ENCODE assay signal across 2 cellular contexts in genomic region chr11:6640036-6640984, GRCh38.
TF ChIP-seq lines count a peak whose summit lies in the region.

No MANE protein-coding gene starts in this region.

TF ChIP-seq in HepG2, 621 proteins besides CTCF, POLR2A, EP300 and RAD21:
- TF ChIP-seq DBP (CRISPR knock-in tag; IDR thresholded peaks at IDR 0.05; ENCODE audit: not compliant biosample characterization) (no peak), RFXAP (CRISPR knock-in tag; IDR thresholded peaks at IDR 0.05; ENCODE audit: borderline replicate concordance) (no peak), ZNF280D (CRISPR knock-in tag; IDR thresholded peaks at IDR 0.05) (no peak), CSRNP2 (CRISPR knock-in tag; conservative IDR thresholded peaks at IDR 0.05; ENCODE audit: low read depth) (no peak), ZNF549 (CRISPR knock-in tag; IDR thresholded peaks at IDR 0.05) (0 out of 2 replicates have a peak, but pooled peaks have one; percentile 75), HDAC1 (CRISPR knock-in tag; IDR thresholded peaks at IDR 0.05) (no peak), BHLHE40 (IDR thresholded peaks at IDR 0.05; ENCODE audit: low read length) (peak; percentile 34; the same call in 1 of the 2 replicates), DPF2 (CRISPR knock-in tag; IDR thresholded peaks at IDR 0.05; ENCODE audit: borderline replicate concordance, low read depth) (no peak), RCOR2 (CRISPR knock-in tag; IDR thresholded peaks at IDR 0.05) (no peak), ZC3H4 (CRISPR knock-in tag; IDR thresholded peaks at IDR 0.05; ENCODE audit: borderline replicate concordance) (no peak), SMAD1 (CRISPR knock-in tag; IDR thresholded peaks at IDR 0.05; ENCODE audit: borderline replicate concordance, low read depth) (no peak), ZNF253 (CRISPR knock-in tag; IDR thresholded peaks at IDR 0.05; ENCODE audit: borderline replicate concordance) (no peak), HNF4A (CRISPR knock-in tag; IDR thresholded peaks at IDR 0.05) (peak; percentile 55)

TF ChIP-seq in endothelial cell of umbilical vein, 7 proteins besides CTCF, POLR2A, EP300 and RAD21:
- TF ChIP-seq POLR2AphosphoS5 (IDR thresholded peaks at IDR 0.05; ENCODE audit: insufficient read depth, low read depth, low read length) (no peak), FOS (IDR thresholded peaks at IDR 0.05; ENCODE audit: borderline replicate concordance, insufficient read depth, low read length) (no peak), GATA2 (IDR thresholded peaks at IDR 0.05; ENCODE audit: insufficient read depth, insufficient read length, low read depth, low read length) (no peak), EZH2 (IDR thresholded peaks at IDR 0.05; ENCODE audit: borderline replicate concordance, low read depth, low read length, severe bottlenecking) (no peak), MYC (IDR thresholded peaks at IDR 0.05; ENCODE audit: low read depth, low read length) (no peak), MAX (IDR thresholded peaks at IDR 0.05; ENCODE audit: insufficient read depth, insufficient read length) (no peak), JUN (IDR thresholded peaks at IDR 0.05; ENCODE audit: borderline replicate concordance, insufficient read depth, insufficient read length, low read depth) (no peak)
